Comparison of ENCODE assay signal across 12 cellular contexts in genomic region chr11:31809543-31809856, GRCh38. TPM values are rescaled to one million over a fixed set of nuclear protein-coding genes. Genes with fewer than 3 reads are reported as not detected.
A peak's percentile ranks its signal among the peaks of the same experiment; 100 is the strongest.
DNase-seq lines count a peak whose midpoint lies in the region; ATAC-seq, FAIRE-seq and TF ChIP-seq lines count a peak whose summit lies in the region.
"Had no signal": no experiment of that assay in that cellular context is flagged by ENCODE, and none has a peak within 500 bp of the region (broad histone marks: within the 10 kb centered on the region; RNA-seq: fewer than 3 reads in every experiment).

No MANE protein-coding gene starts in this region.

- no peak for TF ChIP-seq CTCF in AG10803 (conservative IDR thresholded peaks at IDR 0.05; ENCODE audit: low read length)
- no peak for TF ChIP-seq CTCF in H9 (conservative IDR thresholded peaks at IDR 0.05)
- TF ChIP-seq CTCF in astrocyte (IDR thresholded peaks at IDR 0.05; ENCODE audit: insufficient read depth, low read depth, low read length), result no peak
- no peak for TF ChIP-seq CTCF in prostate gland (IDR thresholded peaks at IDR 0.05)
- no peak for TF ChIP-seq CTCF in upper lobe of left lung (IDR thresholded peaks at IDR 0.05)
- no peak for TF ChIP-seq CTCF in Peyer's patch (IDR thresholded peaks at IDR 0.05)
- no peak for TF ChIP-seq CTCF in BE2C (IDR thresholded peaks at IDR 0.05; ENCODE audit: low read depth, low read length)

- no peak overlapping the region for H2BK5ac ChIP-seq in H9 (ENCODE audit: insufficient read length, low read length)

- no peaks in the 10 kb centered on the region for H3K4me1 ChIP-seq in H9 (ENCODE audit: insufficient read depth, low read length)
- H3K4me1 ChIP-seq in astrocyte (ENCODE audit: insufficient read depth, low read length), result peaks cover 34% of the 10 kb centered on the region
- H3K4me1 ChIP-seq in mucosa of stomach (ENCODE audit: control insufficient read depth, insufficient read depth, low read length), result peaks cover 50% of the 10 kb centered on the region
- H3K4me1 ChIP-seq in prostate gland (replicated peaks), result peaks cover 14% of the 10 kb centered on the region
- peaks cover 54 to 69% (median 63%) of the 10 kb centered on the region in 4 donors for H3K4me1 ChIP-seq in upper lobe of left lung
- peaks cover 0 to 64% (median 26%) of the 10 kb centered on the region in 4 donors for H3K4me1 ChIP-seq in Peyer's patch
- no peaks in the 10 kb centered on the region for H3K4me1 ChIP-seq in BE2C

- DNase-seq in AG10803 (ENCODE audit: low read depth), result no peak
- DNase-seq in H9, result no peak
- DNase-seq in astrocyte (ENCODE audit: low read depth), result peak; percentile 10
- DNase-seq in prostate gland (ENCODE audit: low spot score), result no peak
- DNase-seq in upper lobe of left lung, result no peak
- no peak for DNase-seq in Peyer's patch
- no peak for DNase-seq in BE2C
- DNase-seq: amniotic stem cell, NCI-H446 treated with DMSO at 0.1 percent for 48 hours had no signal

- H4K8ac ChIP-seq in H9 (replicated peaks; ENCODE audit: insufficient read length, low read depth, low read length), result no peak overlapping the region

- H3K27me3 ChIP-seq in H9 (ENCODE audit: insufficient read depth, low read length), result peaks cover 90% of the 10 kb centered on the region
- peaks cover 51% of the 10 kb centered on the region for H3K27me3 ChIP-seq in astrocyte (ENCODE audit: insufficient read depth, low read length)
- peaks cover 99% of the 10 kb centered on the region for H3K27me3 ChIP-seq in mucosa of stomach (ENCODE audit: control insufficient read depth, insufficient read depth, low read length)
- peaks cover 65% of the 10 kb centered on the region for H3K27me3 ChIP-seq in prostate gland (replicated peaks; ENCODE audit: insufficient read depth)
- peaks cover 2 to 99% (median 82%) of the 10 kb centered on the region in 4 donors for H3K27me3 ChIP-seq in upper lobe of left lung
- H3K27me3 ChIP-seq in Peyer's patch, result peaks cover 0 to 92% of the 10 kb centered on the region in 2 donors
- peaks cover 98% of the 10 kb centered on the region for H3K27me3 ChIP-seq in BE2C

- no peaks in the 10 kb centered on the region; a peak in 1 of 7 replicates for H3K36me3 Mint-ChIP-seq in H9 (ENCODE audit: insufficient read depth in 1 of 3, low read depth in 3 of 3)
- H3K36me3 Mint-ChIP-seq in astrocyte (ENCODE audit: low read depth, unreplicated experiment), result peaks cover 8% of the 10 kb centered on the region

- H2BK15ac ChIP-seq in H9 (ENCODE audit: low read depth, low read length), result no peak overlapping the region

- H3K4me3 ChIP-seq in AG10803 (ENCODE audit: low read length), result peak overlapping the region; percentile 62
- H3K4me3 ChIP-seq in astrocyte (ENCODE audit: insufficient read depth, low read depth, low read length), result peak overlapping the region; percentile 70
- peak overlapping the region; percentile 46 for H3K4me3 ChIP-seq in mucosa of stomach (ENCODE audit: low read length)
- no peak overlapping the region for H3K4me3 ChIP-seq in prostate gland
- peak overlapping the region in 2 of 4 donors; percentile 44 to 45 for H3K4me3 ChIP-seq in upper lobe of left lung
- peak overlapping the region in 1 of 4 donors; percentile 47 for H3K4me3 ChIP-seq in Peyer's patch
- no peak overlapping the region for H3K4me3 ChIP-seq in BE2C (ENCODE audit: low read depth, low read length)
- H3K4me3 ChIP-seq: mucosa of descending colon had no signal

- H3K56ac ChIP-seq in H9 (ENCODE audit: insufficient read length, low read depth, low read length), result no peak overlapping the region

- H3K27me3 Mint-ChIP-seq in H9 (ENCODE audit: low read depth) (peaks cover 99% of the 10 kb centered on the region), astrocyte (ENCODE audit: low read depth, unreplicated experiment) (peaks cover 67% of the 10 kb centered on the region)

- H3K9me3 ChIP-seq in H9 (ENCODE audit: control insufficient read depth, low read depth, low read length) (no peaks in the 10 kb centered on the region), astrocyte (ENCODE audit: insufficient read depth, low read depth, low read length) (no peaks in the 10 kb centered on the region), mucosa of stomach (ENCODE audit: control insufficient read depth, low read length) (no peaks in the 10 kb centered on the region), prostate gland (no peaks in the 10 kb centered on the region), upper lobe of left lung (no peaks in the 10 kb centered on the region), Peyer's patch (peaks cover 0 to 17% (median 0%) of the 10 kb centered on the region in 4 donors), BE2C (no peaks in the 10 kb centered on the region)
- H3K9me3 ChIP-seq: mucosa of descending colon had no signal

- intact Hi-C loops in prostate gland (cut with DNase I), result no loop called here

- H2AFZ ChIP-seq in H9 (ENCODE audit: low read length) (no peak overlapping the region), astrocyte (ENCODE audit: low read depth, low read length) (peak overlapping the region; percentile 11)

- H3K4me2 ChIP-seq in H9 (ENCODE audit: insufficient read depth, insufficient read length, low read length) (peak overlapping the region; percentile 94), astrocyte (ENCODE audit: low read length) (peak overlapping the region; percentile 99)

- no peak overlapping the region for H3K18ac ChIP-seq in H9 (ENCODE audit: insufficient read length, low read depth, low read length)

- H3K23ac ChIP-seq in H9 (ENCODE audit: insufficient read length, low read depth, low read length), result no peak overlapping the region

- no peaks in the 10 kb centered on the region for H3K79me2 ChIP-seq in H9 (ENCODE audit: insufficient read depth, low read length)
- H3K79me2 ChIP-seq in astrocyte (ENCODE audit: insufficient read depth, low read length), result peaks cover 66% of the 10 kb centered on the region

- H2BK12ac ChIP-seq in H9 (ENCODE audit: insufficient read length, low read depth, low read length), result no peak overlapping the region

- H3K9ac ChIP-seq in H9 (ENCODE audit: extremely low read depth, insufficient read length, low read length) (no peak overlapping the region), astrocyte (ENCODE audit: low read length) (peak overlapping the region; percentile 92), mucosa of stomach (ENCODE audit: low read length) (peak overlapping the region; percentile 58)

- no CpG with 5 or more reads among the region's 6 CpGs for WGBS in H9 (ENCODE audit: extremely low coverage, insufficient read length, low lambda C conversion rate)
- 18% methylated on average over 6 of the region's 6 CpGs for WGBS in prostate gland
- 21 to 26% methylated on average over 6 of the region's 6 CpGs for WGBS in upper lobe of left lung, 2 donors

- no peak overlapping the region for H3T11ph ChIP-seq in H9 (ENCODE audit: low read length)

- H3K27ac Mint-ChIP-seq in H9 (no peak overlapping the region), astrocyte (ENCODE audit: unreplicated experiment) (peak overlapping the region; percentile 56)

- no peak overlapping the region for H3K4ac ChIP-seq in H9 (ENCODE audit: low read depth, low read length)

- no peaks in the 10 kb centered on the region; a peak in 4 of 5 replicates for H3K9me3 Mint-ChIP-seq in H9
- peaks cover 19% of the 10 kb centered on the region for H3K9me3 Mint-ChIP-seq in astrocyte (ENCODE audit: unreplicated experiment)

- H3K23me2 ChIP-seq in H9 (ENCODE audit: insufficient read length, low read depth, low read length, poor library complexity, severe bottlenecking), result peaks cover 36% of the 10 kb centered on the region

- TF ChIP-seq POLR2A in prostate gland (IDR thresholded peaks at IDR 0.05) (no peak), upper lobe of left lung (IDR thresholded peaks at IDR 0.05) (no peak), Peyer's patch (IDR thresholded peaks at IDR 0.05) (no peak)

- no peak overlapping the region for H3K27ac ChIP-seq in H9 (ENCODE audit: insufficient read length, low read depth, low read length)
- H3K27ac ChIP-seq in astrocyte (ENCODE audit: low read depth, low read length), result peak overlapping the region; percentile 66
- H3K27ac ChIP-seq in prostate gland, result no peak overlapping the region
- H3K27ac ChIP-seq in upper lobe of left lung, result no peak overlapping the region
- H3K27ac ChIP-seq in Peyer's patch, result no peak overlapping the region

- H2BK120ac ChIP-seq in H9 (ENCODE audit: low read depth, low read length, poor library complexity, severe bottlenecking), result no peak overlapping the region

- H3K14ac ChIP-seq in H9 (ENCODE audit: insufficient read depth, low read length), result no peak overlapping the region

- H3K4me1 Mint-ChIP-seq in H9, result peaks cover 37 to 65% of the 10 kb centered on the region in 2 experiments
- peaks cover 2% of the 10 kb centered on the region for H3K4me1 Mint-ChIP-seq in astrocyte (ENCODE audit: low read depth, unreplicated experiment)

- H4K20me1 ChIP-seq in H9 (ENCODE audit: control insufficient read depth, insufficient read depth, insufficient read length), result peaks cover 3% of the 10 kb centered on the region
- peaks cover 20% of the 10 kb centered on the region for H4K20me1 ChIP-seq in astrocyte (ENCODE audit: insufficient read depth, low read length)

- H2AK5ac ChIP-seq in H9 (ENCODE audit: insufficient read length, low read length), result no peak overlapping the region

- H2BK20ac ChIP-seq in H9 (ENCODE audit: low read depth, low read length, poor library complexity, severe bottlenecking), result no peak overlapping the region

- H3K79me1 ChIP-seq in H9 (ENCODE audit: insufficient read depth, low read depth, low read length, poor library complexity, severe bottlenecking), result no peaks in the 10 kb centered on the region

- no peak for FAIRE-seq in astrocyte (lab: Jason Lieb, UNC)
- FAIRE-seq: TTC549 had no signal

- H3K36me3 ChIP-seq in astrocyte (ENCODE audit: insufficient read depth, low read length), result no peaks in the 10 kb centered on the region
- H3K36me3 ChIP-seq in mucosa of stomach (ENCODE audit: control insufficient read depth, insufficient read depth, low read length), result no peaks in the 10 kb centered on the region
- no peaks in the 10 kb centered on the region for H3K36me3 ChIP-seq in prostate gland
- no peaks in the 10 kb centered on the region for H3K36me3 ChIP-seq in upper lobe of left lung
- no peaks in the 10 kb centered on the region for H3K36me3 ChIP-seq in Peyer's patch
- no peaks in the 10 kb centered on the region for H3K36me3 ChIP-seq in BE2C

- H3K4me3 Mint-ChIP-seq in H9 (peak overlapping the region in 1 of 2 experiments; percentile 78; a peak in 4 of 5 replicates), astrocyte (ENCODE audit: unreplicated experiment) (peak overlapping the region; percentile 82)

- no peak for TF ChIP-seq EP300 in upper lobe of left lung (IDR thresholded peaks at IDR 0.05)

- no peak overlapping the region for H4K5ac ChIP-seq in H9 (ENCODE audit: insufficient read length, low read depth, low read length)

- no peak for ATAC-seq in upper lobe of left lung (ENCODE audit: low FRiP score in 2 of 2)

- H4K91ac ChIP-seq in H9 (ENCODE audit: insufficient read length, low read depth, low read length), result no peak overlapping the region

RNA-seq across cellular contexts. Expression of gene PAX6, which starts 1.6 kb away (rescaled TPM):
- total RNA-seq in H9 (2021) (0.11 TPM in 1 of 2 replicates, not detected in the other), astrocyte (3.9 and 12.2 TPM in 2 replicates), prostate gland (under 1 TPM in 1 of 2 donors, not detected in 1; 0.80 TPM), upper lobe of left lung (not detected), Peyer's patch (1 to 10 TPM in 3 of 4 donors, not detected in 1; 2.5 to 5.1 (median 2.8) TPM)
- polyA plus RNA-seq in BE2C (2012; ENCODE audit: insufficient read depth, insufficient read length, low read depth), result not detected

Comparison
In these comparisons a context has a peak if more than half of its experiments do, and no peak if none do; other contexts are left out.
1. H3K4me3 ChIP-seq: peak in AG10803 (single experiment), astrocyte (single experiment) and mucosa of stomach (single experiment); none in prostate gland (0 of 2) and BE2C (single experiment).